In the genomic region with DNA sequence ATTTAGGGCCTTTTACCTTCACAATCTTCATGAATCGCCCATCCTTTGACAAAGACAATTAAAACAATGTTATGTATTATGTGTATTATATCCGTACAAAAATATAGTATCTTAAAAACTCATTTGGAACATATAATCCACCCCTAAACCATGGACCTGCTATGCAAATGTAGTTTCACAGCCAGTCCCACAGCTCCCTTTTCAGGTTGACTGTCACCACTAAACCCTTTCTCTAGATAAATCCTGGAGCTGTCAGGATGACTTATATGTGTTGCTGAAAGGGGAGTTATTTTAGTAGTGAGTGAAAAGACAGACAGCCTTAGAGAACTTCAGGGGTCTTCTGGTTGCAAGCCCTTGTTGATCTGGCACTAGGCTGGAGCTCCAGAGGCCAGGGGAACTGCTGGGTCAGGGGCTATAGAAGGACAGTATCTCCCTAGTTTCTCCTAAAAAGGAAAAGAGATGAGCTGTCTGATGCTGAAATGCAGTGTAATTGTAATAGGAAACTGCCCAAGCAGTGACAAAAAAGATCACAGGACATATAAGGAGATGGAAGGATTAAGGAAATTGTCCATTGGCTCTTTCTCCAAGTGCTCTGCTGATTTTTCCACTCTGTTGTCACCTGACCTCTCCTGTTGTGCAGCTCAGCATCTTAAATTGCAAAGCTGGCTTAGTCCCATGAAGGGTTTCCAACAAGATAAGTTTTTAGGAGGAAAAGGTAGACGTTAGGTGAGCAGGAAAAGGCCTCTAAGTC, we compare ENCODE assay signal across 17 cellular contexts.
DNase-seq lines count a peak whose midpoint lies in the region; ATAC-seq and TF ChIP-seq lines count a peak whose summit lies in the region.
"Had no signal": no experiment of that assay in that cellular context is flagged by ENCODE, and none has a peak within 500 bp of the region (broad histone marks: within the 10 kb centered on the region; RNA-seq: fewer than 3 reads in every experiment).

No MANE protein-coding gene starts in this region.

- no peaks in the 10 kb centered on the region for H3K79me2 ChIP-seq in GM23248 (ENCODE audit: insufficient read depth)

- H3K36me3 ChIP-seq in GM23248 (ENCODE audit: low read depth), result no peaks in the 10 kb centered on the region
- H3K36me3 ChIP-seq: spleen had no signal

- H3K36me3 Mint-ChIP-seq in nephron (ENCODE audit: low read depth), result no peaks in the 10 kb centered on the region

- no peak overlapping the region for H3K9ac ChIP-seq in GM23248

- H2AFZ ChIP-seq in GM23248, result no peak overlapping the region
- H2AFZ ChIP-seq: PC-9 had no signal

- no peak overlapping the region for H3K4me3 Mint-ChIP-seq in nephron

- no peaks in the 10 kb centered on the region for H3K9me2 ChIP-seq in GM23248 (ENCODE audit: insufficient read depth)

- ATAC-seq in GM18519 (IDR thresholded peaks at IDR 0.05; ENCODE audit: low FRiP score, unreplicated experiment), result peak; percentile 40
- peak; percentile 61 for ATAC-seq in HG03565 (IDR thresholded peaks at IDR 0.05; ENCODE audit: unreplicated experiment)
- ATAC-seq: psoas muscle had no signal

- peaks cover 23% of the 10 kb centered on the region for H3K4me1 Mint-ChIP-seq in nephron

- H3K9me3 Mint-ChIP-seq in nephron, result no peaks in the 10 kb centered on the region

- no peak for TF ChIP-seq CTCF in nephron (IDR thresholded peaks at IDR 0.05; ENCODE audit: unreplicated experiment in 3 of 3)

- peak overlapping the region in 2 of 3 experiments; percentile 63 to 69 for H3K27ac Mint-ChIP-seq in nephron

- no peaks in the 10 kb centered on the region for H4K20me1 ChIP-seq in GM23248 (ENCODE audit: insufficient read depth)

- DNase-seq in GM23248 (peak; percentile 20), H4 (ENCODE audit: low spot score) (no peak), iPS-NIHi7 (ENCODE audit: extremely low spot score) (no peak), ureter (ENCODE audit: low spot score) (no peak), NCI-H2107 (lab: John Stamatoyannopoulos, UW) (no peak)
- DNase-seq: activated CD4-positive, alpha-beta T cell treated with anti-CD3 and anti-CD28 coated beads, Interleukin-2, amount 50 U/mL, for 48 hours; Caco-2; NCI-H2029 treated with DMSO at 0.1 percent for 48 hours; NCI-H774; PC-9; psoas muscle; spleen; stimulated activated naive CD4-positive, alpha-beta T cell had no signal

- H3K9me3 ChIP-seq in GM23248 (ENCODE audit: low read depth), result no peaks in the 10 kb centered on the region
- H3K9me3 ChIP-seq: Caco-2, psoas muscle had no signal

- H3K27me3 ChIP-seq in GM23248 (replicated peaks; ENCODE audit: insufficient read depth), result no peaks in the 10 kb centered on the region; the same call in 1 of the 2 replicates
- H3K27me3 ChIP-seq: spleen had no signal

- peaks cover 21% of the 10 kb centered on the region for H3F3A ChIP-seq in GM23248 (ENCODE audit: insufficient read depth)

- no peak overlapping the region for H3K4me2 ChIP-seq in GM23248 (ENCODE audit: unreplicated experiment)
- H3K4me2 ChIP-seq: PC-9 had no signal

- WGBS in GM23248 (ENCODE audit: low coverage in 1 of 2, low lambda C conversion rate in 2 of 2, missing lambda C conversion rate in 2 of 2), 2 experiments, result 79 to 85% methylated on average over 3 of the region's 3 CpGs

- H3K27ac ChIP-seq in GM23248, result peak overlapping the region; percentile 30; the same call in 1 of the 2 replicates
- H3K27ac ChIP-seq: PC-9, psoas muscle, SK-N-MC, spleen had no signal

- H3K27me3 Mint-ChIP-seq in nephron (ENCODE audit: low read depth), result peaks cover 4% of the 10 kb centered on the region

- in situ Hi-C loops in GM23248 (cut with MboI), result no loop called here

- no peak overlapping the region for H3K4me3 ChIP-seq in GM23248
- H3K4me3 ChIP-seq: PC-9, psoas muscle, SK-N-MC, spleen had no signal

- H3K4me1 ChIP-seq in GM23248 (ENCODE audit: insufficient read depth), result peaks cover 23% of the 10 kb centered on the region
- H3K4me1 ChIP-seq: Caco-2, psoas muscle, spleen had no signal
